ENCODE assay signal across 8 cellular contexts in genomic region chr9:37422289-37423104, GRCh38. TPM values are rescaled to one million over a fixed set of nuclear protein-coding genes. Genes with fewer than 3 reads are reported as not detected.
DNase-seq lines count a peak whose midpoint lies in the region; ATAC-seq and TF ChIP-seq lines count a peak whose summit lies in the region.

Gene GRHPR, plus strand, starts transcription at chr9:37422696. Its CDS starts 55 bp downstream, at chr9:37422751.

- no peaks in the 10 kb centered on the region for H3F3A ChIP-seq in neural cell (ENCODE audit: insufficient read depth, low read length, poor library complexity, severe bottlenecking)

- peak; percentile 34 for TF ChIP-seq EP300 in neural cell (conservative IDR thresholded peaks at IDR 0.05; ENCODE audit: poor library complexity, severe bottlenecking)

- H3K9me2 ChIP-seq in neural cell (ENCODE audit: insufficient read depth, low read length): no peaks in the 10 kb centered on the region

- peak within 1 kb of the TSS; percentile 79 for H3K9ac ChIP-seq in neural cell (ENCODE audit: low read length)
- H3K9ac ChIP-seq in stomach smooth muscle (ENCODE audit: low read length in 2 of 2): peak within 1 kb of the TSS; percentile 87 to 94

- TF ChIP-seq CTCF in fibroblast of the aortic adventitia (IDR thresholded peaks at IDR 0.05; ENCODE audit: insufficient read depth, low read length) (no peak), neural cell (IDR thresholded peaks at IDR 0.05; ENCODE audit: poor library complexity, severe bottlenecking) (no peak)

- H3K4me1 ChIP-seq in stomach smooth muscle (ENCODE audit: control insufficient read depth, insufficient read depth, low read length): peaks cover 30% of the 10 kb centered on the region

- H3K79me2 ChIP-seq in neural cell (replicated peaks; ENCODE audit: insufficient read depth, low read length): peaks cover 24% of the 10 kb centered on the region

- H3K36me3 ChIP-seq in KOPT-K1 (ENCODE audit: insufficient read depth, low read length) (peaks cover 18% of the 10 kb centered on the region; the same call in 1 of the 2 replicates), neural cell (ENCODE audit: insufficient read depth, low read length) (no peaks in the 10 kb centered on the region), stomach smooth muscle (ENCODE audit: control insufficient read depth in 2 of 2, insufficient read depth in 2 of 2, low read length in 2 of 2) (peaks cover 10 to 12% of the 10 kb centered on the region in 2 donors)

- no peaks in the 10 kb centered on the region for H4K20me1 ChIP-seq in neural cell (ENCODE audit: insufficient read depth)

- no peaks in the 10 kb centered on the region for H3K27me3 ChIP-seq in neural cell (ENCODE audit: insufficient read depth, low read depth, low read length)
- H3K27me3 ChIP-seq in stomach smooth muscle (ENCODE audit: control insufficient read depth in 1 of 2, insufficient read depth in 2 of 2, low read length in 2 of 2): no peaks in the 10 kb centered on the region

- H2AFZ ChIP-seq in neural cell (ENCODE audit: low read depth, low read length): peak within 1 kb of the TSS; percentile 94

- TF ChIP-seq POLR2A in Raji (IDR thresholded peaks at IDR 0.05; ENCODE audit: insufficient read depth, low read depth, low read length): peak; percentile 94

- DNase-seq in Daoy (ENCODE audit: low read depth) (peak; percentile 92), fibroblast of the aortic adventitia (ENCODE audit: low read depth) (peak; percentile 56)
- DNase-seq in activated T-helper 9 cell treated with anti-CD3 and anti-CD28 coated beads, Interleukin-2, amount 50 U/mL, for 16 hours (ENCODE audit: low read depth): peak; percentile 88

- H3K27ac ChIP-seq in KOPT-K1 (ENCODE audit: low read depth, low read length, poor library complexity, severe bottlenecking): peak within 1 kb of the TSS; percentile 72
- peak within 1 kb of the TSS; percentile 52 for H3K27ac ChIP-seq in neural cell (ENCODE audit: low read length)
- H3K27ac ChIP-seq in stomach smooth muscle (ENCODE audit: low read length): peak within 1 kb of the TSS; percentile 82

- ATAC-seq in GM21825 (IDR thresholded peaks at IDR 0.05; ENCODE audit: unreplicated experiment): peak; percentile 95

- H3K9me3 ChIP-seq in KOPT-K1 (ENCODE audit: insufficient read depth, low read length, poor library complexity, severe bottlenecking): no peaks in the 10 kb centered on the region
- H3K9me3 ChIP-seq in neural cell (ENCODE audit: low read length): no peaks in the 10 kb centered on the region
- no peaks in the 10 kb centered on the region for H3K9me3 ChIP-seq in stomach smooth muscle (ENCODE audit: control insufficient read depth in 2 of 2, low read length in 2 of 2)

- H3K4me2 ChIP-seq in neural cell (ENCODE audit: low read length): peak within 1 kb of the TSS; percentile 91

- peak within 1 kb of the TSS; percentile 96 for H3K4me3 ChIP-seq in fibroblast of the aortic adventitia (ENCODE audit: low read depth, low read length)
- H3K4me3 ChIP-seq in neural cell (ENCODE audit: low read length): peak within 1 kb of the TSS; percentile 97
- peak within 1 kb of the TSS; percentile 90 to 92 for H3K4me3 ChIP-seq in stomach smooth muscle (ENCODE audit: low read length in 2 of 2)

- TF ChIP-seq RAD21 in neural cell (conservative IDR thresholded peaks at IDR 0.05): peak; percentile 56

TF ChIP-seq in neural cell, 6 proteins besides CTCF, POLR2A, EP300 and RAD21:
- TF ChIP-seq EZH2 (IDR thresholded peaks at IDR 0.05; ENCODE audit: borderline replicate concordance, insufficient read depth, low read length, poor library complexity, severe bottlenecking) (no peak), POLR2AphosphoS5 (IDR thresholded peaks at IDR 0.05) (peak; percentile 92), REST (IDR thresholded peaks at IDR 0.05; ENCODE audit: borderline replicate concordance) (peak; percentile 22), MXI1 (conservative IDR thresholded peaks at IDR 0.05; ENCODE audit: poor library complexity, severe bottlenecking) (peak; percentile 82), SMC3 (conservative IDR thresholded peaks at IDR 0.05; ENCODE audit: poor library complexity) (peak; percentile 61), TAF1 (IDR thresholded peaks at IDR 0.05; ENCODE audit: low read depth) (peak; percentile 80)

RNA-seq across cellular contexts. Expression of gene GRHPR, which starts in this region (rescaled TPM):
- total RNA-seq in Daoy (2014; rRNA removed; shearing (Covaris generic)): 93.3 and 104 TPM in 2 replicates
- 62.4 and 133 TPM in 2 replicates for total RNA-seq in fibroblast of the aortic adventitia (ENCODE audit: low replicate concordance)
- polyA plus RNA-seq in neural cell: 128 and 137 TPM in 2 replicates
- polyA minus RNA-seq in neural cell: 54.8 and 60.7 TPM in 2 replicates

Comparison
In these comparisons a context has a peak if more than half of its experiments do, and no peak if none do; other contexts are left out.
1. Peak in every context shown above with its lines: DNase-seq, ATAC-seq, H3K4me3 ChIP-seq and H3K27ac ChIP-seq.